In the genomic region with DNA sequence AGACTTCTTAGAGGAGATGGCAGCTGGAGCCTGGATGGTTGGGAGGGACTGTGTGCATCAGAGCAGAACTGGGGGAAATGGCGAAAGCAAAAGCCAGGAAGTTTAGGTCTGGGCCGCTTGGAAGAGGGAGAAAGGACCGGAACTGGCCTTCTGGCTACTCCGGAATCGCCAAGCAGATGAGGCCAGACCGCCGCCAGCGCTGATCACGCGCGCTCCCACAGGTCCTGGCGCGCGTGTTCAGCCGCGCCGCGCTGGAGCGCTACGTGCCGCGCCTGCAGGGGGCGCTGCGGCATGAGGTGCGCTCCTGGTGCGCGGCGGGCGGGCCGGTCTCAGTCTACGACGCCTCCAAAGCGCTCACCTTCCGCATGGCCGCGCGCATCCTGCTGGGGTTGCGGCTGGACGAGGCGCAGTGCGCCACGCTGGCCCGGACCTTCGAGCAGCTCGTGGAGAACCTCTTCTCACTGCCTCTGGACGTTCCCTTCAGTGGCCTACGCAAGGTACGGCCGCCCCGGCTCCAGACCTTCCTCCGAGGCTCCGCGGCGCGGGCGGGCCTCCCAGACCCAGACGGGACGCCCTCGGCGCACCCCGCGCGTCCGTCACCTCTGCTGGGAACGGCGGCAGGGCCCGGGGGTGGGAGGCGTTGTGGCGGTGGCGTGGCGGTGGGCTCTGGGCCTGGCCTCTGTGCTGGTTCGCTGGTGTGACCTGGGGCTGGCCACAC, we compare ENCODE assay signal across 9 cellular contexts. TPM values are rescaled to one million over a fixed set of nuclear protein-coding genes. Genes with fewer than 3 reads are reported as not detected.
DNase-seq lines count a peak whose midpoint lies in the region; ATAC-seq and TF ChIP-seq lines count a peak whose summit lies in the region.
"Had no signal": no experiment of that assay in that cellular context is flagged by ENCODE, and none has a peak within 500 bp of the region (broad histone marks: within the 10 kb centered on the region; RNA-seq: fewer than 3 reads in every experiment).

No MANE protein-coding gene starts in this region.

- H3K4me3 ChIP-seq in Peyer's patch (peak overlapping the region in 3 of 4 donors; percentile 28 to 37 (median 29)), mucosa of rectum (ENCODE audit: low read length in 2 of 2) (peak overlapping the region; percentile 59)

- H3K36me3 Mint-ChIP-seq in effector memory CD8-positive, alpha-beta T cell (ENCODE audit: insufficient read depth) = peaks cover 4% of the 10 kb centered on the region
- peaks cover 21% of the 10 kb centered on the region for H3K36me3 Mint-ChIP-seq in type B pancreatic cell

- ATAC-seq in GM18498 (IDR thresholded peaks at IDR 0.05; ENCODE audit: unreplicated experiment) (peak; percentile 69), GM19328 (IDR thresholded peaks at IDR 0.05; ENCODE audit: unreplicated experiment) (no peak), HG03460 (IDR thresholded peaks at IDR 0.05; ENCODE audit: unreplicated experiment) (no peak)
- ATAC-seq in effector memory CD8-positive, alpha-beta T cell (replicated peaks) = peak; percentile 72

- DNase-seq in Peyer's patch (peak in 1 of 3 donors; percentile 65), type B pancreatic cell (ENCODE audit: extremely low spot score, unreplicated experiment) (no peak), SKM-1 treated with dmso at 0.1 percent for 144 hours (lab: John Stamatoyannopoulos, UW; ENCODE audit: unreplicated experiment) (no peak)
- DNase-seq in effector memory CD8-positive, alpha-beta T cell = no peak

- H3K9me3 ChIP-seq in Peyer's patch = no peaks in the 10 kb centered on the region
- H3K9me3 ChIP-seq in mucosa of rectum (ENCODE audit: control insufficient read depth in 2 of 2, low read length in 2 of 2) = no peaks in the 10 kb centered on the region

- no peaks in the 10 kb centered on the region for H3K36me3 ChIP-seq in Peyer's patch
- H3K36me3 ChIP-seq in mucosa of rectum (ENCODE audit: control insufficient read depth in 2 of 2, insufficient read depth in 2 of 2, low read length in 2 of 2) = no peaks in the 10 kb centered on the region

- no peaks in the 10 kb centered on the region for H3K9me3 Mint-ChIP-seq in effector memory CD8-positive, alpha-beta T cell
- H3K9me3 Mint-ChIP-seq in type B pancreatic cell = no peaks in the 10 kb centered on the region

- H3K27ac ChIP-seq in Peyer's patch = no peak overlapping the region
- no peak overlapping the region for H3K27ac ChIP-seq in mucosa of rectum (ENCODE audit: low read depth in 2 of 2, low read length in 2 of 2)

- peaks cover 19 to 20% of the 10 kb centered on the region in 2 donors for H3K4me1 Mint-ChIP-seq in effector memory CD8-positive, alpha-beta T cell (ENCODE audit: low read depth in 2 of 2)
- peaks cover 4% of the 10 kb centered on the region for H3K4me1 Mint-ChIP-seq in type B pancreatic cell (ENCODE audit: unreplicated experiment)

- no peak for TF ChIP-seq POLR2A in Peyer's patch (IDR thresholded peaks at IDR 0.05)

- H3K27ac Mint-ChIP-seq in effector memory CD8-positive, alpha-beta T cell = no peak overlapping the region
- H3K27ac Mint-ChIP-seq in type B pancreatic cell = no peak overlapping the region

- H3K27me3 ChIP-seq in Peyer's patch (peaks cover 0 to 6% of the 10 kb centered on the region in 2 donors), mucosa of rectum (ENCODE audit: control insufficient read depth in 2 of 2, insufficient read depth in 2 of 2, low read length in 2 of 2) (peaks cover 54 to 70% of the 10 kb centered on the region in 2 donors)

- no peak overlapping the region for H3K9ac ChIP-seq in mucosa of rectum (ENCODE audit: low read depth in 1 of 2, low read length in 2 of 2)

- H3K4me3 Mint-ChIP-seq in effector memory CD8-positive, alpha-beta T cell = peak overlapping the region; percentile 74
- peak overlapping the region; percentile 77 for H3K4me3 Mint-ChIP-seq in type B pancreatic cell

- TF ChIP-seq CTCF in Peyer's patch (IDR thresholded peaks at IDR 0.05) (peak in 4 of 6 experiments; percentile 43 to 58 (median 53)), type B pancreatic cell (conservative IDR thresholded peaks at IDR 0.05) (peak; percentile 75)

- peaks cover 0 to 40% (median 7%) of the 10 kb centered on the region in 4 donors for H3K4me1 ChIP-seq in Peyer's patch
- H3K4me1 ChIP-seq in mucosa of rectum (ENCODE audit: control insufficient read depth in 2 of 2, insufficient read depth in 2 of 2, low read length in 2 of 2) = peaks cover 9 to 12% of the 10 kb centered on the region in 2 donors

- H3K27me3 Mint-ChIP-seq in effector memory CD8-positive, alpha-beta T cell = peaks cover 30 to 59% of the 10 kb centered on the region in 2 donors
- peaks cover 76% of the 10 kb centered on the region for H3K27me3 Mint-ChIP-seq in type B pancreatic cell

RNA-seq across cellular contexts. Expression of a gene that starts 2.1 kb away (rescaled TPM):
- not detected for total RNA-seq in Peyer's patch
- not detected in 2 replicates for total RNA-seq in type B pancreatic cell (ENCODE audit: low replicate concordance)
- total RNA-seq: T-helper 2 cell treated with Interferon-gamma antibody and Interleukin-4, amounts not matched to agents 100 ng/mL and 5 ng/mL, for 36 hours had no signal

RNA-seq across cellular contexts. Expression of a gene that starts 11.0 kb away (rescaled TPM):
- total RNA-seq in Peyer's patch = not detected
- total RNA-seq in type B pancreatic cell (ENCODE audit: low replicate concordance) = 1.1 and 4.2 TPM in 2 replicates
- total RNA-seq: T-helper 2 cell treated with Interferon-gamma antibody and Interleukin-4, amounts not matched to agents 100 ng/mL and 5 ng/mL, for 36 hours had no signal

Comparison
In these comparisons a context has a peak if more than half of its experiments do, and no peak if none do; other contexts are left out.
1. ATAC-seq: peak in GM18498 (single experiment) and effector memory CD8-positive, alpha-beta T cell (single experiment); none in GM19328 (single experiment) and HG03460 (single experiment).